In genomic region chr5:171418982-171419662, GRCh38 we compare ENCODE assay signal across 8 cellular contexts. TPM values are rescaled to one million over a fixed set of nuclear protein-coding genes. Genes with fewer than 3 reads are reported as not detected.
A peak's percentile ranks its signal among the peaks of the same experiment; 100 is the strongest.
DNase-seq lines count a peak whose midpoint lies in the region; ATAC-seq and TF ChIP-seq lines count a peak whose summit lies in the region.

Gene FGF18 (plus strand): TSS chr5:171419647. CDS start chr5:171420200, 553 bp downstream.

- intact Hi-C loops in breast epithelium (cut with DNase I; ENCODE audit: low total_unique reads) = loop anchor here (2.0 kb wide), 1 partner anchor 72 kb away; no protein-coding TSS in a partner anchor

- peaks cover 6 to 13% of the 10 kb centered on the region in 2 donors for H3K4me1 ChIP-seq in breast epithelium

- no peak for TF ChIP-seq POLR2A in breast epithelium (IDR thresholded peaks at IDR 0.05)

- peak in 2 of 3 donors; percentile 1 to 31 for TF ChIP-seq CTCF in breast epithelium (IDR thresholded peaks at IDR 0.05)

- peak within 1 kb of the TSS; percentile 38 to 66 (median 41) for H3K4me3 ChIP-seq in breast epithelium

- peak; percentile 76 for DNase-seq in activated CD8-positive, alpha-beta memory T cell treated with anti-CD3 and anti-CD28 coated beads for 24 hours
- no peak for DNase-seq in activated CD8-positive, alpha-beta memory T cell treated with anti-CD3 and anti-CD28 coated beads, Interleukin-2, amount 50 U/mL, for 4 hours
- DNase-seq in SK-N-DZ (ENCODE audit: low spot score) (peak; percentile 76), breast epithelium (ENCODE audit: low spot score in 2 of 2) (no peak), islet precursor cell (peak; percentile 96), retina (no peak)
- DNase-seq in stimulated activated CD4-positive, alpha-beta T cell treated with anti-CD3 and anti-CD28 coated beads, Interleukin-2, amount 100 ng/mL, for 24 hours = peak; percentile 34 to 60

- peaks cover 0 to 20% of the 10 kb centered on the region in 2 donors for H3K27me3 ChIP-seq in breast epithelium

- no peak within 1 kb of the TSS for H3K27ac ChIP-seq in breast epithelium

- ATAC-seq in HG03139 (IDR thresholded peaks at IDR 0.05; ENCODE audit: unreplicated experiment) = peak; percentile 42

- no peaks in the 10 kb centered on the region for H3K36me3 ChIP-seq in breast epithelium

- no peaks in the 10 kb centered on the region for H3K9me3 ChIP-seq in breast epithelium

RNA-seq across cellular contexts. Expression of gene FGF18, which starts in this region (rescaled TPM):
- 0.13 and 0.42 TPM in 2 replicates for polyA plus RNA-seq in SK-N-DZ (2014; cell fraction: cytosol; rRNA removed)
- polyA plus RNA-seq in SK-N-DZ (2014; cell fraction: nucleus; rRNA removed) = 0.89 and 0.94 TPM in 2 replicates
- 1 to 10 TPM in 1 of 3 donors, under 1 TPM in 2; 0.16 to 1.6 (median 0.33) TPM for total RNA-seq in breast epithelium

Comparison
In these comparisons a context has a peak if more than half of its experiments do, and no peak if none do; other contexts are left out.
1. DNase-seq: peak in activated CD8-positive, alpha-beta memory T cell treated with anti-CD3 and anti-CD28 coated beads for 24 hours (single experiment), SK-N-DZ (single experiment), islet precursor cell (single experiment) and stimulated activated CD4-positive, alpha-beta T cell treated with anti-CD3 and anti-CD28 coated beads, Interleukin-2, amount 100 ng/mL, for 24 hours (2 of 2); none in activated CD8-positive, alpha-beta memory T cell treated with anti-CD3 and anti-CD28 coated beads, Interleukin-2, amount 50 U/mL, for 4 hours (single experiment), breast epithelium (0 of 2) and retina (single experiment).